ENCODE assay signal across 14 cellular contexts in genomic region chr2:122755281-122755780, GRCh38.
A peak's percentile ranks its signal among the peaks of the same experiment; 100 is the strongest.
DNase-seq lines count a peak whose midpoint lies in the region; ATAC-seq lines count a peak whose summit lies in the region.
"Had no signal": no experiment of that assay in that cellular context is flagged by ENCODE, and none has a peak within 500 bp of the region (broad histone marks: within the 10 kb centered on the region; RNA-seq: fewer than 3 reads in every experiment).

No MANE protein-coding gene starts in this region.

- CTCF ChIA-PET in activated CD4-positive, alpha-beta memory T cell treated with anti-CD3 and anti-CD28 coated beads, Interleukin-2, amount 10 ng/mL, durations not matched to agents 7 days and 5 days (lab: Charles Lee): no interaction called here

- POLR2A ChIA-PET in activated CD4-positive, alpha-beta memory T cell treated with anti-CD3 and anti-CD28 coated beads, Interleukin-2, amount 10 ng/mL, durations not matched to agents 7 days and 5 days (lab: Charles Lee): no interaction called here

- no peaks in the 10 kb centered on the region for H3K27me3 Mint-ChIP-seq in activated CD4-positive, alpha-beta memory T cell treated with anti-CD3 and anti-CD28 coated beads, Interleukin-2, amount 10 ng/mL, durations not matched to agents 7 days and 5 days

- no peaks in the 10 kb centered on the region for H3K4me1 Mint-ChIP-seq in activated CD4-positive, alpha-beta memory T cell treated with anti-CD3 and anti-CD28 coated beads, Interleukin-2, amount 10 ng/mL, durations not matched to agents 7 days and 5 days

- H3K4me3 Mint-ChIP-seq in activated CD4-positive, alpha-beta memory T cell treated with anti-CD3 and anti-CD28 coated beads, Interleukin-2, amount 10 ng/mL, durations not matched to agents 7 days and 5 days: no peak overlapping the region

- DNase-seq in GF-D8 (lab: John Stamatoyannopoulos, UW) (peak; percentile 98), SKM-1 (lab: John Stamatoyannopoulos, UW; ENCODE audit: unreplicated experiment) (peak; percentile 91), dermis blood vessel endothelial cell (peak; percentile 64), putamen (ENCODE audit: low spot score) (peak; percentile 4), NCI-H1930 (lab: John Stamatoyannopoulos, UW) (no peak)
- DNase-seq in activated CD4-positive, alpha-beta memory T cell treated with anti-CD3 and anti-CD28 coated beads, Interleukin-2, amount 10 ng/mL, durations not matched to agents 7 days and 5 days: no peak
- DNase-seq: DMS 273 treated with DMSO at 0.1 percent for 48 hours, HCEC 1CT, NCI-H1048, NCI-H1694, NCI-H446, SHP77 had no signal

- ATAC-seq in GM19351 (IDR thresholded peaks at IDR 0.05; ENCODE audit: unreplicated experiment): no peak
- ATAC-seq: Panc1 had no signal

- no peaks in the 10 kb centered on the region for H3K36me3 Mint-ChIP-seq in activated CD4-positive, alpha-beta memory T cell treated with anti-CD3 and anti-CD28 coated beads, Interleukin-2, amount 10 ng/mL, durations not matched to agents 7 days and 5 days (ENCODE audit: low read depth)

- no peak overlapping the region for H3K27ac Mint-ChIP-seq in activated CD4-positive, alpha-beta memory T cell treated with anti-CD3 and anti-CD28 coated beads, Interleukin-2, amount 10 ng/mL, durations not matched to agents 7 days and 5 days

- peaks cover 2% of the 10 kb centered on the region for H3K9me3 Mint-ChIP-seq in activated CD4-positive, alpha-beta memory T cell treated with anti-CD3 and anti-CD28 coated beads, Interleukin-2, amount 10 ng/mL, durations not matched to agents 7 days and 5 days

Comparison
In these comparisons a context has a peak if more than half of its experiments do, and no peak if none do; other contexts are left out.
1. DNase-seq: peak in GF-D8 (single experiment), SKM-1 (single experiment), dermis blood vessel endothelial cell (single experiment) and putamen (single experiment); none in NCI-H1930 (0 of 2) and activated CD4-positive, alpha-beta memory T cell treated with anti-CD3 and anti-CD28 coated beads, Interleukin-2, amount 10 ng/mL, durations not matched to agents 7 days and 5 days (single experiment).